Comparison of ENCODE assay signal across 19 cellular contexts in the genomic region with DNA sequence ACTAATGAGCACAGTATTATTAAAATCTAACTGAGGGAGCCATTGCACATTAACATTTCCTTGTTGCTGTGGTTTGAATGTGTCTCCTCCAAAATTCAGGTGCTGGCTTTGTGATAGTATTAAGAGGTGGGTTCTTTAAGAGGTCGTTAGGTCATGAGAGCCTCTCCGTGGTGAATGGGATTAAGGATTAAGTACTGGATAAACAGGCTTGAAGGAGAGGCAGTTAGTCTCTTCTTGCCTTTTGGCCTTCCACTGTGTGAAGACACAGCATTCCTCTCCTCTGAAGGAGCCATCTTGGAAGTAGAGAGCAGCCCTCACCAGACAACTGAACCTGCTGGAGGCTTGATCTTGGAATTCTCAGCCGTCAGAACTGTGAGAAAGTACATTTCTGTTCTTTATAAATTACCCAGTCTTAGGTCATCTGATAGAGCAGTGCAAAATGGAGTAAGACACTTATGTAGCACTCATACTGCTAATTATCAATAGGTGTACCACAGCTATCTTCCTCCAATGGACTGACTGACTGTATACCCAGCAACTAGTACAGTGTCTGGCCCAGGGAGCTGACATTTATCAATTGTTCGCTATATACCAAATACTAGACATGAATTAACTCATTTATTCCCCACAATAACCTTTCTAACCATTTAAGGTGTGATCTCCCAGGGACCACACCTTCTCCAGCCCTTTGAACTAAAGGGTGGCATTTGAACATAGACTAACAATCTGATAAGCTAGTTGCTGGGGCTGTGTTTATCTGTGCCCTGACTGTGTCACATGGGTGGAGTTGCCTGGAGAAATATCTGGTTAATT.
DNase-seq lines count a peak whose midpoint lies in the region; ATAC-seq and TF ChIP-seq lines count a peak whose summit lies in the region.
"Had no signal": no experiment of that assay in that cellular context is flagged by ENCODE, and none has a peak within 500 bp of the region (broad histone marks: within the 10 kb centered on the region; RNA-seq: fewer than 3 reads in every experiment).

No MANE protein-coding gene starts in this region.

- H3K9me3 Mint-ChIP-seq in activated CD4-positive, alpha-beta T cell treated with anti-CD3 and anti-CD28 coated beads for 36 hours (ENCODE audit: low read depth), result no peaks in the 10 kb centered on the region
- no peaks in the 10 kb centered on the region for H3K9me3 Mint-ChIP-seq in activated CD4-positive, alpha-beta T cell treated with anti-CD3 and anti-CD28 coated beads, Interleukin-2, amount 10 ng/mL, durations not matched to agents 7 days and 5 days
- no peaks in the 10 kb centered on the region for H3K9me3 Mint-ChIP-seq in activated naive CD8-positive, alpha-beta T cell treated with anti-CD3 and anti-CD28 coated beads, Interleukin-2, amount 50 U/mL, for 24 hours
- H3K9me3 Mint-ChIP-seq: activated B cell treated with CpG ODN at 0.5 μM for 24 hours had no signal

- intact Hi-C loops in activated CD4-positive, alpha-beta T cell treated with anti-CD3 and anti-CD28 coated beads for 36 hours (cut with DNase I, micrococcal nuclease), result loop anchor here (1.0 to 10.0 kb wide), 8 partner anchors 36 to 954 kb away; a partner anchor contains a TSS
- intact Hi-C loops in A673 (cut with micrococcal nuclease; ENCODE audit: unreplicated experiment), result loop anchor here (2.0 to 5.0 kb wide), 4 partner anchors 36 to 454 kb away; no protein-coding TSS in a partner anchor

- no peak overlapping the region for H4K91ac ChIP-seq in neuronal stem cell (ENCODE audit: low read depth, low read length, poor library complexity)

- peak overlapping the region; percentile 80 for H3K18ac ChIP-seq in neuronal stem cell (ENCODE audit: low read length)

- H3K4me3 Mint-ChIP-seq in activated CD4-positive, alpha-beta T cell treated with anti-CD3 and anti-CD28 coated beads for 36 hours, result no peak overlapping the region
- H3K4me3 Mint-ChIP-seq in activated CD4-positive, alpha-beta T cell treated with anti-CD3 and anti-CD28 coated beads, Interleukin-2, amount 10 ng/mL, durations not matched to agents 7 days and 5 days, result no peak overlapping the region
- no peak overlapping the region for H3K4me3 Mint-ChIP-seq in activated naive CD8-positive, alpha-beta T cell treated with anti-CD3 and anti-CD28 coated beads, Interleukin-2, amount 50 U/mL, for 24 hours
- H3K4me3 Mint-ChIP-seq: activated B cell treated with CpG ODN at 0.5 μM for 24 hours had no signal

- no peak overlapping the region for H3K27ac Mint-ChIP-seq in activated CD4-positive, alpha-beta T cell treated with anti-CD3 and anti-CD28 coated beads for 36 hours
- H3K27ac Mint-ChIP-seq in activated CD4-positive, alpha-beta T cell treated with anti-CD3 and anti-CD28 coated beads, Interleukin-2, amount 10 ng/mL, durations not matched to agents 7 days and 5 days, result no peak overlapping the region
- no peak overlapping the region for H3K27ac Mint-ChIP-seq in activated naive CD8-positive, alpha-beta T cell treated with anti-CD3 and anti-CD28 coated beads, Interleukin-2, amount 50 U/mL, for 24 hours
- H3K27ac Mint-ChIP-seq: activated B cell treated with CpG ODN at 0.5 μM for 24 hours had no signal

- H3K4ac ChIP-seq in neuronal stem cell (ENCODE audit: low read length), result peak overlapping the region; percentile 28

- H3K14ac ChIP-seq in neuronal stem cell (ENCODE audit: low read length), result no peak overlapping the region

- no peaks in the 10 kb centered on the region for H3K27me3 ChIP-seq in HUES64 (ENCODE audit: insufficient read depth, low read length)
- H3K27me3 ChIP-seq in neuronal stem cell (ENCODE audit: control insufficient read depth in 3 of 3, insufficient read depth in 3 of 3, low read depth in 1 of 3, low read length in 3 of 3), result peaks cover 0 to 11% (median 0%) of the 10 kb centered on the region in 3 experiments
- H3K27me3 ChIP-seq in A673 (replicated peaks; ENCODE audit: insufficient read depth, low read depth, low read length, poor library complexity), result peaks cover 17% of the 10 kb centered on the region
- H3K27me3 ChIP-seq: neutrophil had no signal

- H3K9me3 ChIP-seq in HUES64 (ENCODE audit: insufficient read depth, low read depth, low read length), result no peaks in the 10 kb centered on the region
- H3K9me3 ChIP-seq in neuronal stem cell (replicated peaks in 1 of 2; ENCODE audit: control insufficient read depth in 2 of 2, insufficient read depth in 1 of 2, low read depth in 1 of 2, low read length in 2 of 2), result no peaks in the 10 kb centered on the region
- no peaks in the 10 kb centered on the region for H3K9me3 ChIP-seq in A673 (ENCODE audit: low read depth, low read length, poor library complexity, severe bottlenecking)
- H3K9me3 ChIP-seq: esophagus squamous epithelium, neutrophil, suprapubic skin had no signal

- peak overlapping the region; percentile 10 for H2BK5ac ChIP-seq in neuronal stem cell (ENCODE audit: low read length)

- H3K4me1 ChIP-seq in HUES64 (ENCODE audit: insufficient read depth, low read length) (peaks cover 40% of the 10 kb centered on the region), neuronal stem cell (ENCODE audit: control insufficient read depth in 2 of 2, insufficient read depth in 1 of 2, low read depth in 1 of 2, low read length in 2 of 2) (peaks cover 4 to 33% of the 10 kb centered on the region in 2 donors), A673 (ENCODE audit: insufficient read depth, low read length, poor library complexity, severe bottlenecking) (no peaks in the 10 kb centered on the region)
- H3K4me1 ChIP-seq: suprapubic skin had no signal

- no peaks in the 10 kb centered on the region for H3K79me1 ChIP-seq in neuronal stem cell (ENCODE audit: low read depth, low read length)

- no peak for TF ChIP-seq CTCF in A673 (conservative IDR thresholded peaks at IDR 0.05; ENCODE audit: low read depth, low read length)

- H3K27ac ChIP-seq in HUES64 (ENCODE audit: low read depth, low read length) (peak overlapping the region; percentile 34), neuronal stem cell (replicated peaks; ENCODE audit: low read length) (peak overlapping the region; percentile 99), A673 (ENCODE audit: low read depth, low read length, poor library complexity, severe bottlenecking) (no peak overlapping the region)
- H3K27ac ChIP-seq: C4-2B, esophagus squamous epithelium, neutrophil, skin epidermis, suprapubic skin had no signal

- H2BK120ac ChIP-seq in neuronal stem cell (ENCODE audit: low read depth, low read length), result peak overlapping the region; percentile 93

- ATAC-seq in activated CD4-positive, alpha-beta T cell treated with anti-CD3 and anti-CD28 coated beads for 36 hours, result peak; percentile 3
- ATAC-seq in activated naive CD8-positive, alpha-beta T cell treated with anti-CD3 and anti-CD28 coated beads, Interleukin-2, amount 50 U/mL, for 24 hours, result peak; percentile 34

- peak overlapping the region; percentile 12; the same call in 1 of the 2 replicates for H3K4me3 ChIP-seq in HUES64 (ENCODE audit: low read length)
- H3K4me3 ChIP-seq in neuronal stem cell (ENCODE audit: low read length in 2 of 2), result no peak overlapping the region
- no peak overlapping the region for H3K4me3 ChIP-seq in A673 (ENCODE audit: low read depth, low read length, poor library complexity, severe bottlenecking)
- H3K4me3 ChIP-seq: esophagus squamous epithelium, skin epidermis, suprapubic skin had no signal

- POLR2A ChIA-PET in activated CD4-positive, alpha-beta T cell treated with anti-CD3 and anti-CD28 coated beads for 36 hours (lab: Charles Lee), result no interaction called here
- POLR2A ChIA-PET in activated CD4-positive, alpha-beta T cell treated with anti-CD3 and anti-CD28 coated beads, Interleukin-2, amount 10 ng/mL, durations not matched to agents 7 days and 5 days (lab: Charles Lee), result interaction anchor here (0.7 kb wide), 1 partner anchor 132 kb away, joined by 3 read pairs; no protein-coding TSS in a partner anchor
- POLR2A ChIA-PET in A673 (lab: Charles Lee; ENCODE audit: low non-redundant PET), result no interaction called here

- BruUV-seq in A673 (replicated peaks; lab: Mats Ljungman, UMichigan), result no TSS peak

- H2BK15ac ChIP-seq in neuronal stem cell (ENCODE audit: low read length), result no peak overlapping the region

- no peak overlapping the region for H4K8ac ChIP-seq in neuronal stem cell (ENCODE audit: low read depth, low read length)

- H2BK12ac ChIP-seq in neuronal stem cell (ENCODE audit: low read length), result no peak overlapping the region

- H3K36me3 Mint-ChIP-seq in activated CD4-positive, alpha-beta T cell treated with anti-CD3 and anti-CD28 coated beads for 36 hours (ENCODE audit: low read depth), result no peaks in the 10 kb centered on the region
- no peaks in the 10 kb centered on the region for H3K36me3 Mint-ChIP-seq in activated CD4-positive, alpha-beta T cell treated with anti-CD3 and anti-CD28 coated beads, Interleukin-2, amount 10 ng/mL, durations not matched to agents 7 days and 5 days (ENCODE audit: low read depth)
- H3K36me3 Mint-ChIP-seq in activated naive CD8-positive, alpha-beta T cell treated with anti-CD3 and anti-CD28 coated beads, Interleukin-2, amount 50 U/mL, for 24 hours (ENCODE audit: low read depth), result no peaks in the 10 kb centered on the region

- no peak overlapping the region for H2AK5ac ChIP-seq in neuronal stem cell (ENCODE audit: low read depth, low read length)

- CTCF ChIA-PET in activated CD4-positive, alpha-beta T cell treated with anti-CD3 and anti-CD28 coated beads for 36 hours (lab: Charles Lee), result interaction anchor here (0.6 to 3.7 kb wide), 30 partner anchors 9 to 1949 kb away, joined by 3 to 34 read pairs (median 4); a partner anchor contains a TSS
- CTCF ChIA-PET in activated CD4-positive, alpha-beta T cell treated with anti-CD3 and anti-CD28 coated beads, Interleukin-2, amount 10 ng/mL, durations not matched to agents 7 days and 5 days (lab: Charles Lee), result interaction anchor here (0.7 to 1.9 kb wide), 14 partner anchors 11 to 569 kb away, joined by 3 to 8 read pairs (median 4); a partner anchor contains a TSS
- CTCF ChIA-PET in A673 (lab: Charles Lee), result interaction anchor here (0.5 to 2.8 kb wide), 5 partner anchors 18 to 461 kb away, joined by 3 to 16 read pairs (median 4); a partner anchor contains a TSS

- H3K36me3 ChIP-seq in HUES64 (ENCODE audit: insufficient read depth, low read length) (no peaks in the 10 kb centered on the region), neuronal stem cell (replicated peaks in 1 of 2; ENCODE audit: control insufficient read depth in 2 of 2, insufficient read depth in 2 of 2, low read length in 2 of 2) (no peaks in the 10 kb centered on the region), A673 (ENCODE audit: insufficient read depth, low read length, poor library complexity, severe bottlenecking) (no peaks in the 10 kb centered on the region)
- H3K36me3 ChIP-seq: esophagus squamous epithelium, neutrophil, suprapubic skin had no signal

- no peak for DNase-seq in activated CD4-positive, alpha-beta T cell treated with anti-CD3 and anti-CD28 coated beads for 36 hours
- DNase-seq in activated CD4-positive, alpha-beta T cell treated with anti-CD3 and anti-CD28 coated beads, Interleukin-2, amount 10 ng/mL, durations not matched to agents 7 days and 5 days, result no peak
- DNase-seq in activated naive CD8-positive, alpha-beta T cell treated with anti-CD3 and anti-CD28 coated beads, Interleukin-2, amount 50 U/mL, for 24 hours, result no peak
- DNase-seq in neuronal stem cell (ENCODE audit: low spot score) (peak; percentile 63), D341Med (ENCODE audit: low spot score) (no peak), A673 (ENCODE audit: low spot score) (no peak)
- DNase-seq in stimulated activated CD8-positive, alpha-beta memory T cell treated with anti-CD3 and anti-CD28 coated beads, Interleukin-4, amount 100 ng/mL, for 48 hours, result no peak
- DNase-seq: activated B cell treated with CpG ODN at 0.5 μM for 24 hours, aorta, cerebellar nuclear complex, esophagus squamous epithelium, NCI-H2081 treated with DMSO at 0.1 percent for 48 hours, NCI-H524 treated with DMSO at 0.1 percent for 48 hours, SIG-M5 had no signal

- H2AFZ ChIP-seq in neuronal stem cell (ENCODE audit: low read length), result no peak overlapping the region

- no peak overlapping the region for H3K9ac ChIP-seq in HUES64 (ENCODE audit: low read depth, low read length)
- H3K9ac ChIP-seq in neuronal stem cell (ENCODE audit: low read depth, low read length, poor library complexity), result no peak overlapping the region

- H3K4me1 Mint-ChIP-seq in activated CD4-positive, alpha-beta T cell treated with anti-CD3 and anti-CD28 coated beads for 36 hours, result peaks cover 29% of the 10 kb centered on the region
- H3K4me1 Mint-ChIP-seq in activated CD4-positive, alpha-beta T cell treated with anti-CD3 and anti-CD28 coated beads, Interleukin-2, amount 10 ng/mL, durations not matched to agents 7 days and 5 days, result peaks cover 36% of the 10 kb centered on the region
- peaks cover 29% of the 10 kb centered on the region for H3K4me1 Mint-ChIP-seq in activated naive CD8-positive, alpha-beta T cell treated with anti-CD3 and anti-CD28 coated beads, Interleukin-2, amount 50 U/mL, for 24 hours
- H3K4me1 Mint-ChIP-seq: activated B cell treated with CpG ODN at 0.5 μM for 24 hours had no signal

- H3K23ac ChIP-seq in neuronal stem cell (ENCODE audit: low read depth, low read length, poor library complexity), result no peak overlapping the region

- 59% methylated on average over 4 of the region's 4 CpGs for WGBS in HUES64
- WGBS in neuronal stem cell (ENCODE audit: extremely low coverage in 2 of 2, insufficient read length in 2 of 2, insufficient replicate concordance in 1 of 2), 2 donors, result no CpG with 5 or more reads among the region's 4 CpGs

- H3K27me3 Mint-ChIP-seq in activated CD4-positive, alpha-beta T cell treated with anti-CD3 and anti-CD28 coated beads for 36 hours, result peaks cover 7% of the 10 kb centered on the region
- H3K27me3 Mint-ChIP-seq in activated CD4-positive, alpha-beta T cell treated with anti-CD3 and anti-CD28 coated beads, Interleukin-2, amount 10 ng/mL, durations not matched to agents 7 days and 5 days, result peaks cover 6% of the 10 kb centered on the region
- H3K27me3 Mint-ChIP-seq in activated naive CD8-positive, alpha-beta T cell treated with anti-CD3 and anti-CD28 coated beads, Interleukin-2, amount 50 U/mL, for 24 hours, result peaks cover 9% of the 10 kb centered on the region

- peak overlapping the region; percentile 50 for H3K4me2 ChIP-seq in neuronal stem cell (ENCODE audit: insufficient read depth, low read length, poor library complexity, severe bottlenecking)
